ENCODE assay signal across 11 cellular contexts in genomic region chr4:73608677-73609594, GRCh38. TPM values are rescaled to one million over a fixed set of nuclear protein-coding genes. Genes with fewer than 3 reads are reported as not detected.
DNase-seq lines count a peak whose midpoint lies in the region; ATAC-seq, FAIRE-seq and TF ChIP-seq lines count a peak whose summit lies in the region.
"Had no signal": no experiment of that assay in that cellular context is flagged by ENCODE, and none has a peak within 500 bp of the region (broad histone marks: within the 10 kb centered on the region; RNA-seq: fewer than 3 reads in every experiment).

No MANE protein-coding gene starts in this region.

- intact Hi-C loops in cardiac septum (cut with DNase I), result no loop called here

- no peak overlapping the region for H3K4me3 ChIP-seq in skeletal muscle cell (ENCODE audit: low read depth, low read length)

- ATAC-seq in GM19351 (IDR thresholded peaks at IDR 0.05; ENCODE audit: unreplicated experiment) (peak; percentile 23), HG02610 (IDR thresholded peaks at IDR 0.05; ENCODE audit: unreplicated experiment) (no peak)

- no peak for FAIRE-seq in GM12891 (lab: Jason Lieb, UNC)

- no peak for TF ChIP-seq POLR2A in GM12891 (IDR thresholded peaks at IDR 0.05; ENCODE audit: low read depth, low read length)

- DNase-seq in NCI-H146 treated with DMSO at 0.1 percent for 48 hours (lab: John Stamatoyannopoulos, UW; ENCODE audit: unreplicated experiment) (peak; percentile 88), dermis blood vessel endothelial cell (peak; percentile 23), skeletal muscle cell (ENCODE audit: low read depth) (peak; percentile 61), ureter (ENCODE audit: low spot score) (no peak), GM12891 (ENCODE audit: insufficient read length, low spot score) (no peak), cardiac septum (ENCODE audit: low spot score) (no peak)
- DNase-seq: activated CD4-positive, alpha-beta T cell treated with anti-CD3 and anti-CD28 coated beads for 1 hour; immature natural killer cell; NCI-H1436 had no signal

TF ChIP-seq in GM12891, 5 proteins besides CTCF, POLR2A, EP300 and RAD21:
- TF ChIP-seq TAF1 (IDR thresholded peaks at IDR 0.05; ENCODE audit: low read depth, low read length) (no peak), POU2F2 (IDR thresholded peaks at IDR 0.05; ENCODE audit: low read depth, low read length) (no peak), PAX5 (IDR thresholded peaks at IDR 0.05; ENCODE audit: insufficient read depth, low read length, severe bottlenecking) (no peak), SPI1 (IDR thresholded peaks at IDR 0.05; ENCODE audit: low read depth, low read length) (no peak), POLR2AphosphoS5 (IDR thresholded peaks at IDR 0.05; ENCODE audit: low read depth, low read length) (no peak)

RNA-seq across cellular contexts. Expression of gene RASSF6, which starts 11.3 kb away (rescaled TPM):
- total RNA-seq in dermis blood vessel endothelial cell (under 0.01 and 0.23 TPM in 2 replicates), ureter (41.7 TPM), cardiac septum (not detected)
- 0.21 TPM for polyA plus RNA-seq in GM12891 (2012; ENCODE audit: low read depth, missing spikeins)
- polyA plus RNA-seq: immature natural killer cell had no signal

Comparison
In these comparisons a context has a peak if more than half of its experiments do, and no peak if none do; other contexts are left out.
1. DNase-seq: peak in NCI-H146 treated with DMSO at 0.1 percent for 48 hours (single experiment), dermis blood vessel endothelial cell (single experiment) and skeletal muscle cell (single experiment); none in ureter (single experiment), GM12891 (single experiment) and cardiac septum (single experiment).
2. RNA of gene RASSF6, which starts 11.3 kb away (total RNA-seq): 41.7 TPM in ureter (single experiment); under 0.01 to 0.23 TPM in dermis blood vessel endothelial cell and not detected in cardiac septum (single experiment); every median in the first group is over 10 times any median in the second.